ENCODE assay signal across 31 cellular contexts in the genomic region with DNA sequence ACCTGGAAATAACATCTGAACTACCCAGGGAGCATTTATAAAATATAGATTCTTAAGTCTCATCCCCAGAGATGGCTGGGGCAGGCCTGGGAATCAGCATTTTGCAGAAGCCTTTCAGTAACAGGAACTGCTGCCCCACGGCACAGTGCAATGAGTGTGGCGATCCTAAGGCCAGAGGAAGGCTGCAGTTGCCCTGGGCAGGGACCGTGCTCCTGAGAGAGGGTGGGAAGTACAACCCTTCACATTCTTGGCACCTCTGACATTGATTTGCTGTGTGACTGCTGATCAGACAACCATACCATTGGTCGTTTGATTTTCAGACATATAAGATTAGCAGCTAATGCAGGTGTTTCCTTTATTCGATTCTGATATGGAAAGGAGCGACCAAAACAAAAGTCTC.
"Had no signal": no experiment of that assay in that cellular context is flagged by ENCODE, and none has a peak within 500 bp of the region (broad histone marks: within the 10 kb centered on the region; RNA-seq: fewer than 3 reads in every experiment).

No MANE protein-coding gene starts in this region.

- H3K4me3 ChIP-seq: ascending aorta, PC-9 had no signal

- H3K9me3 ChIP-seq: ascending aorta had no signal

- H3K4me1 ChIP-seq: ascending aorta had no signal

- H3K9me3 Mint-ChIP-seq: activated naive CD4-positive, alpha-beta T cell treated with anti-CD3 and anti-CD28 coated beads, Interleukin-2, amount 50 U/mL, for 24 hours; activated naive CD8-positive, alpha-beta T cell treated with anti-CD3 and anti-CD28 coated beads, Interleukin-2, amount 10 ng/mL, durations not matched to agents 7 days and 5 days; activated T-cell treated with anti-CD3 and anti-CD28 coated beads, Interleukin-2, amount 50 U/mL, for 24 hours; activated T-helper 2 cell treated with anti-CD3 and anti-CD28 coated beads, Interferon-gamma antibody, Interleukin-2, Interleukin-4, amounts not matched to agents 10 μg/mL and 5 μg/mL and 100 μg/mL, durations not matched to agents 14 hours and 24 hours and 36 hours had no signal

- H3K36me3 Mint-ChIP-seq: activated naive CD4-positive, alpha-beta T cell treated with anti-CD3 and anti-CD28 coated beads, Interleukin-2, amount 50 U/mL, for 24 hours; activated naive CD8-positive, alpha-beta T cell treated with anti-CD3 and anti-CD28 coated beads, Interleukin-2, amount 10 ng/mL, durations not matched to agents 7 days and 5 days; T-cell had no signal

- H3K27me3 ChIP-seq: ascending aorta had no signal

- ATAC-seq: activated CD8-positive, alpha-beta T cell treated with anti-CD3 and anti-CD28 coated beads, Interleukin-2, amount 10 ng/mL, durations not matched to agents 7 days and 5 days; Right ventricle myocardium inferior; SK-N-SH treated with all-trans-retinoic acid at 6 μM for 48 hours; T-cell; T-helper 17 cell had no signal

- H3K27ac Mint-ChIP-seq: activated CD8-positive, alpha-beta T cell treated with anti-CD3 and anti-CD28 coated beads, Interleukin-2, amount 10 ng/mL, durations not matched to agents 7 days and 5 days; activated naive CD4-positive, alpha-beta T cell treated with anti-CD3 and anti-CD28 coated beads, Interleukin-2, amount 50 U/mL, for 24 hours; activated naive CD8-positive, alpha-beta T cell treated with anti-CD3 and anti-CD28 coated beads, Interleukin-2, amount 10 ng/mL, durations not matched to agents 7 days and 5 days; activated T-cell treated with anti-CD3 and anti-CD28 coated beads, Interleukin-2, amount 50 U/mL, for 24 hours; activated T-helper 2 cell treated with anti-CD3 and anti-CD28 coated beads, Interferon-gamma antibody, Interleukin-2, Interleukin-4, amounts not matched to agents 10 μg/mL and 5 μg/mL and 100 μg/mL, durations not matched to agents 14 hours and 24 hours and 36 hours; T-cell; T-helper 17 cell had no signal

- H3K36me3 ChIP-seq: ascending aorta, WERI-Rb-1 had no signal

- H3K4me3 Mint-ChIP-seq: activated CD8-positive, alpha-beta T cell treated with anti-CD3 and anti-CD28 coated beads, Interleukin-2, amount 10 ng/mL, durations not matched to agents 7 days and 5 days; activated naive CD4-positive, alpha-beta T cell treated with anti-CD3 and anti-CD28 coated beads, Interleukin-2, amount 50 U/mL, for 24 hours; activated naive CD8-positive, alpha-beta T cell treated with anti-CD3 and anti-CD28 coated beads, Interleukin-2, amount 10 ng/mL, durations not matched to agents 7 days and 5 days; activated T-cell treated with anti-CD3 and anti-CD28 coated beads, Interleukin-2, amount 50 U/mL, for 24 hours; T-cell; T-helper 17 cell had no signal

- DNase-seq: activated CD4-positive, alpha-beta T cell treated with anti-CD3 and anti-CD28 coated beads for 1 hour; activated CD4-positive, alpha-beta T cell treated with anti-CD3 and anti-CD28 coated beads for 48 hours; activated CD4-positive, alpha-beta T cell treated with anti-CD3 and anti-CD28 coated beads, Interleukin-2, amount 50 U/mL, for 48 hours; activated CD4-positive, CD25-positive, alpha-beta regulatory T cell; activated CD8-positive, alpha-beta T cell treated with anti-CD3 and anti-CD28 coated beads, Interleukin-2, amount 10 ng/mL, durations not matched to agents 7 days and 5 days; activated gamma-delta T cell; activated naive CD4-positive, alpha-beta T cell treated with Interleukin-2 at 50 U/mL for 16 hours; activated naive CD8-positive, alpha-beta T cell treated with anti-CD3 and anti-CD28 coated beads, Interleukin-2, amount 10 ng/mL, durations not matched to agents 7 days and 5 days; activated T-cell treated with anti-CD3 and anti-CD28 coated beads, Interleukin-2, amount 50 U/mL, for 24 hours; amygdala; caudate nucleus; cerebellar nuclear complex; NCI-H1417; NCI-H187; NCI-H2107; NCI-H2171; NCI-H510A; NCI-H526; PC-9; SIG-M5; T-cell; T-helper 17 cell; T-helper 9 cell; WERI-Rb-1 had no signal

- H3K4me1 Mint-ChIP-seq: activated naive CD4-positive, alpha-beta T cell treated with anti-CD3 and anti-CD28 coated beads, Interleukin-2, amount 50 U/mL, for 24 hours; activated naive CD8-positive, alpha-beta T cell treated with anti-CD3 and anti-CD28 coated beads, Interleukin-2, amount 10 ng/mL, durations not matched to agents 7 days and 5 days; T-cell; T-helper 17 cell had no signal

- H3K27ac ChIP-seq: ascending aorta, KMS-11, PC-9, RWPE1, WERI-Rb-1 had no signal
